Comparison of ENCODE assay signal across 2 cellular contexts in genomic region chr11:119337581-119338317, GRCh38.
A peak's percentile ranks its signal among the peaks of the same experiment; 100 is the strongest.
TF ChIP-seq lines count a peak whose summit lies in the region.

No MANE protein-coding gene starts in this region.

TF ChIP-seq in H1, 55 proteins besides CTCF, POLR2A, EP300 and RAD21 (continues in another document):
- TF ChIP-seq JUN (IDR thresholded peaks at IDR 0.05; ENCODE audit: low read depth, low read length), result no peak
- TF ChIP-seq HDAC2 (IDR thresholded peaks at IDR 0.05; ENCODE audit: borderline replicate concordance in 1 of 2, low read depth in 2 of 2, low read length in 2 of 2), result no peak
- no peak for TF ChIP-seq SAP30 (IDR thresholded peaks at IDR 0.05; ENCODE audit: insufficient read depth, insufficient replicate concordance, low read length)
- TF ChIP-seq NRF1 (IDR thresholded peaks at IDR 0.05; ENCODE audit: low read depth, low read length), result no peak
- no peak for TF ChIP-seq SIN3A (conservative IDR thresholded peaks at IDR 0.05 in 1 of 2, IDR thresholded peaks at IDR 0.05 in 1 of 2; ENCODE audit: low read depth in 1 of 2, low read length in 2 of 2)
- TF ChIP-seq SP1 (IDR thresholded peaks at IDR 0.05; ENCODE audit: low read depth, low read length), result no peak
- peak; percentile 59; the same call in 1 of the 2 replicates for TF ChIP-seq TAF1 (IDR thresholded peaks at IDR 0.05; ENCODE audit: low read depth, low read length)
- TF ChIP-seq GABPA (IDR thresholded peaks at IDR 0.05; ENCODE audit: borderline replicate concordance, insufficient read depth, low read length), result no peak
- 0 out of 2 replicates have a peak, but pooled peaks have one; percentile 20 for TF ChIP-seq ATF3 (IDR thresholded peaks at IDR 0.05; ENCODE audit: insufficient read depth, low read depth, low read length)
- TF ChIP-seq TCF12 (IDR thresholded peaks at IDR 0.05; ENCODE audit: low read depth, low read length), result no peak
- no peak for TF ChIP-seq CHD7 (IDR thresholded peaks at IDR 0.05; ENCODE audit: insufficient replicate concordance, low read length)
- no peak for TF ChIP-seq CHD1 (IDR thresholded peaks at IDR 0.05; ENCODE audit: low read depth, low read length)
- TF ChIP-seq RFX5 (IDR thresholded peaks at IDR 0.05; ENCODE audit: borderline replicate concordance, low read depth, low read length), result no peak
- TF ChIP-seq RBBP5 (IDR thresholded peaks at IDR 0.05; ENCODE audit: borderline replicate concordance, low read depth, low read length), result 0 out of 2 replicates have a peak, but pooled peaks have one; percentile 53
- peak; percentile 54; the same call in 1 of the 2 replicates for TF ChIP-seq SP4 (IDR thresholded peaks at IDR 0.05; ENCODE audit: low read length)
- no peak for TF ChIP-seq MAX (IDR thresholded peaks at IDR 0.05)
- no peak for TF ChIP-seq RNF2 (IDR thresholded peaks at IDR 0.05; ENCODE audit: borderline replicate concordance, low read depth, low read length, missing control alignments, poor library complexity, severe bottlenecking)

TF ChIP-seq in GM12891, 5 proteins besides CTCF, POLR2A, EP300 and RAD21:
- TF ChIP-seq PAX5 (IDR thresholded peaks at IDR 0.05; ENCODE audit: insufficient read depth, low read length, severe bottlenecking), result no peak
- no peak for TF ChIP-seq POLR2AphosphoS5 (IDR thresholded peaks at IDR 0.05; ENCODE audit: low read depth, low read length)
